Comparison of ENCODE assay signal across 10 cellular contexts in the genomic region with DNA sequence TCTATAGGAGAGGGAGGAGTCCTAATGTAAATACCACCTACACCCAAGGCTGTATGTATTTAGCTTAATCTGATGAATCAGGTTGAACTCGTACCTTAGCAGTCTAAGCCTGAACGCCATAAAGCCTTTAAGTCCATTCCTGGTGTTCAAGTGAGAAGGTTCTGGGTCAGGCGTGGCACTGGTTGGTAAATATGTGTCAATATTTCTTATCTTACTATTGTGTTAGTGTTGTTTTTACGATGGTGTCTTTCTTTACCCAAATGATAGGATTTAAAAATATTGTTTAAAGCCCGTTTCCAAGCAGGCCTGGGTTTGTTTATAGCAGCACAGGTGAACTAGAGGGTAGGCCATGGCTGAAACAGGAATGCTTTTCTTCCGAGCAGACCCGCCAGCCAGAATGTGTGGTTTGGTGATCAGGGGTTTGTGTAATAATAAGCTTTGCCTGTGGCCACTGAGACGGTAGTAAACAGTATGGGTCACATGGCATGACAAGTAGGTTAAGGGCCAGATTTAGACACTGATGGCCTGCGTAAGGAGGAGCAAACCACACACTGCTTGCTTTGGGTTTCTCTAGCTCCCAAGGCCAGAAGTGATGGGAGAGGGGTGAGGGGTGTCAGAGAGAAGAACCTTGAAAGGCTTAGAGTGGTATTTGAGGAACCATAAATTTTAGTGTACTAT.
DNase-seq lines count a peak whose midpoint lies in the region; TF ChIP-seq lines count a peak whose summit lies in the region.
"Had no signal": no experiment of that assay in that cellular context is flagged by ENCODE, and none has a peak within 500 bp of the region (broad histone marks: within the 10 kb centered on the region; RNA-seq: fewer than 3 reads in every experiment).

No MANE protein-coding gene starts in this region.

- no peaks in the 10 kb centered on the region for H3F3A ChIP-seq in MM.1S (ENCODE audit: insufficient read depth, low read length)

- H3K4me3 ChIP-seq in MM.1S (ENCODE audit: low read length) (no peak overlapping the region), mucosa of stomach (ENCODE audit: low read length) (no peak overlapping the region)

- no peaks in the 10 kb centered on the region for H3K9me3 ChIP-seq in MM.1S (replicated peaks; ENCODE audit: insufficient read depth, low read length)
- H3K9me3 ChIP-seq in mucosa of stomach (ENCODE audit: control insufficient read depth, low read length) = no peaks in the 10 kb centered on the region

- H3K4me2 ChIP-seq in MM.1S (ENCODE audit: low read depth, low read length) = peak overlapping the region; percentile 5; the same call in 1 of the 2 replicates

- DNase-seq in CD1c-positive myeloid dendritic cell (ENCODE audit: extremely low spot score) = peak; percentile 51
- DNase-seq in MM.1S = peak; percentile 9
- DNase-seq in caudate nucleus (lab: John Stamatoyannopoulos, UW) = peak in 2 of 61 donors; percentile 23 to 69
- no peak for DNase-seq in AG08396 (ENCODE audit: low spot score)
- no peak for DNase-seq in germinal center (ENCODE audit: low spot score)
- no peak for DNase-seq in cerebellar nuclear complex (lab: John Stamatoyannopoulos, UW)
- DNase-seq in NCI-H446 (lab: John Stamatoyannopoulos, UW) = no peak
- DNase-seq: activated CD8-positive, alpha-beta memory T cell treated with anti-CD3 and anti-CD28 coated beads, Interleukin-2, amount 50 U/mL, for 4 hours; NCI-H1694 treated with DMSO at 0.1 percent for 48 hours had no signal

- peaks cover 9% of the 10 kb centered on the region; the same call in 1 of the 2 replicates for H3K4me1 ChIP-seq in MM.1S (ENCODE audit: low read length)
- H3K4me1 ChIP-seq in mucosa of stomach (ENCODE audit: control insufficient read depth, insufficient read depth, low read length) = peaks cover 54% of the 10 kb centered on the region

- TF ChIP-seq CTCF in MM.1S (IDR thresholded peaks at IDR 0.05; ENCODE audit: low read length) = no peak

- H3K79me2 ChIP-seq in MM.1S (ENCODE audit: low read length) = peaks cover 12% of the 10 kb centered on the region

- H3K27ac ChIP-seq in MM.1S (ENCODE audit: low read length) (peak overlapping the region; percentile 61; the same call in 1 of the 2 replicates), caudate nucleus (ENCODE audit: low read depth, low read length) (peak overlapping the region; percentile 71)

- H2AFZ ChIP-seq in MM.1S (ENCODE audit: low read length) = no peak overlapping the region

- H3K9ac ChIP-seq in MM.1S (ENCODE audit: low read length) = no peak overlapping the region; the same call in 1 of the 2 replicates
- H3K9ac ChIP-seq in mucosa of stomach (ENCODE audit: low read length) = peak overlapping the region; percentile 71

- no peaks in the 10 kb centered on the region for H3K36me3 ChIP-seq in MM.1S (replicated peaks; ENCODE audit: insufficient read depth, low read length)
- H3K36me3 ChIP-seq in mucosa of stomach (ENCODE audit: control insufficient read depth, insufficient read depth, low read length) = no peaks in the 10 kb centered on the region

- no peaks in the 10 kb centered on the region for H4K20me1 ChIP-seq in MM.1S (ENCODE audit: insufficient read depth, low read length)

- H3K27me3 ChIP-seq in MM.1S (replicated peaks; ENCODE audit: insufficient read depth, low read length) (no peaks in the 10 kb centered on the region), mucosa of stomach (ENCODE audit: control insufficient read depth, insufficient read depth, low read length) (no peaks in the 10 kb centered on the region)

- no peaks in the 10 kb centered on the region for H3K9me2 ChIP-seq in MM.1S (replicated peaks; ENCODE audit: insufficient read depth, low read length)

Comparison
In these comparisons a context has a peak if more than half of its experiments do, and no peak if none do; other contexts are left out.
1. DNase-seq: peak in CD1c-positive myeloid dendritic cell (single experiment) and MM.1S (single experiment); none in AG08396 (single experiment), germinal center (single experiment), cerebellar nuclear complex (0 of 2) and NCI-H446 (0 of 2).